In genomic region chr15:64905119-64905831, GRCh38 we compare ENCODE assay signal across 8 cellular contexts. TPM values are rescaled to one million over a fixed set of nuclear protein-coding genes. Genes with fewer than 3 reads are reported as not detected.
DNase-seq lines count a peak whose midpoint lies in the region; ATAC-seq and TF ChIP-seq lines count a peak whose summit lies in the region.

No MANE protein-coding gene starts in this region.

- peak overlapping the region in 6 of 7 donors; percentile 28 to 71 (median 57) for H3K4me3 Mint-ChIP-seq in CD8-positive, alpha-beta memory T cell

- peaks cover 35 to 46% (median 44%) of the 10 kb centered on the region in 3 donors for H3K4me1 Mint-ChIP-seq in CD8-positive, alpha-beta memory T cell

- H3K27me3 Mint-ChIP-seq in CD8-positive, alpha-beta memory T cell, result peaks cover 0 to 2% of the 10 kb centered on the region in 2 donors

- intact Hi-C loops in adrenal gland (cut with DNase I), result loop anchor here in 1 of 2 donors (5.0 kb wide), 1 partner anchor 173 kb away; no protein-coding TSS in a partner anchor
- intact Hi-C loops in left ventricle myocardium inferior (cut with micrococcal nuclease), result loop anchor here (5.0 kb wide), 1 partner anchor 173 kb away; no protein-coding TSS in a partner anchor

- DNase-seq in CD8-positive, alpha-beta memory T cell, result peak; percentile 64 to 84 (median 70)
- DNase-seq in T follicular helper cell (ENCODE audit: low read depth), result peak; percentile 66
- peak; percentile 76 to 90 (median 80) for DNase-seq in adrenal gland
- DNase-seq in left ventricle myocardium inferior, result peak; percentile 84
- DNase-seq in pons (ENCODE audit: low spot score), result peak; percentile 67
- peak; percentile 78 for DNase-seq in ureter (ENCODE audit: low spot score)
- no peak for DNase-seq in NCI-H2081 treated with DMSO at 0.1 percent for 48 hours (lab: John Stamatoyannopoulos, UW)

- POLR2A ChIA-PET in CD8-positive, alpha-beta memory T cell (lab: Charles Lee), result interaction anchor here (0.7 to 1.9 kb wide), 2 partner anchors 11 to 16 kb away, joined by 8 to 9 read pairs; no protein-coding TSS in a partner anchor

- WGBS in adrenal gland, 4 donors, result 21 to 37% (median 25%) methylated on average over 20 to 29 of the region's 30 CpGs

- peaks cover 0 to 6% (median 4%) of the 10 kb centered on the region in 3 donors for H3K36me3 Mint-ChIP-seq in CD8-positive, alpha-beta memory T cell

- H3K27ac ChIP-seq in CD8-positive, alpha-beta memory T cell (ENCODE audit: low read depth, low read length), result no peak overlapping the region
- H3K27ac ChIP-seq in adrenal gland (peak overlapping the region in 1 of 5 donors; percentile 13), left ventricle myocardium inferior (replicated peaks) (no peak overlapping the region)

- H3K9me3 Mint-ChIP-seq in CD8-positive, alpha-beta memory T cell, result peaks cover 0 to 6% (median 3%) of the 10 kb centered on the region in 5 donors

- TF ChIP-seq CTCF in adrenal gland (IDR thresholded peaks at IDR 0.05) (peak; percentile 70 to 88 (median 82)), left ventricle myocardium inferior (IDR thresholded peaks at IDR 0.05; ENCODE audit: borderline replicate concordance) (peak; percentile 98)

- peaks cover 29% of the 10 kb centered on the region for H3K4me1 ChIP-seq in CD8-positive, alpha-beta memory T cell (ENCODE audit: insufficient read depth, low read length)
- H3K4me1 ChIP-seq in adrenal gland (replicated peaks in 1 of 2) (peaks cover 0 to 9% of the 10 kb centered on the region in 2 donors), left ventricle myocardium inferior (peaks cover 4% of the 10 kb centered on the region)

- no peak for TF ChIP-seq POLR2A in adrenal gland (IDR thresholded peaks at IDR 0.05)

- ATAC-seq in HG02798 (IDR thresholded peaks at IDR 0.05; ENCODE audit: poor library complexity, unreplicated experiment), result peak; percentile 73

- H3K4me3 ChIP-seq in CD8-positive, alpha-beta memory T cell (ENCODE audit: low read length), result peak overlapping the region; percentile 50
- H3K4me3 ChIP-seq in adrenal gland (peak overlapping the region in 1 of 4 donors; percentile 28), left ventricle myocardium inferior (peak overlapping the region; percentile 55)

- no peaks in the 10 kb centered on the region for H3K36me3 ChIP-seq in CD8-positive, alpha-beta memory T cell (ENCODE audit: insufficient read depth, low read length)
- H3K36me3 ChIP-seq in adrenal gland (replicated peaks in 1 of 2) (no peaks in the 10 kb centered on the region), left ventricle myocardium inferior (no peaks in the 10 kb centered on the region)

- H3K9me3 ChIP-seq in CD8-positive, alpha-beta memory T cell (ENCODE audit: low read length), result peaks cover 4% of the 10 kb centered on the region
- H3K9me3 ChIP-seq in adrenal gland (replicated peaks in 1 of 3) (peaks cover 0 to 11% (median 0%) of the 10 kb centered on the region in 3 donors), left ventricle myocardium inferior (replicated peaks) (peaks cover 16% of the 10 kb centered on the region)

- CTCF ChIA-PET in CD8-positive, alpha-beta memory T cell (lab: Charles Lee), result interaction anchor here (0.7 to 11.0 kb wide), 16 partner anchors 8 to 175 kb away, joined by 3 to 115 read pairs (median 4); partner anchors contain the start of gene PIF1

- peak overlapping the region in 5 of 8 donors; percentile 20 to 66 (median 57) for H3K27ac Mint-ChIP-seq in CD8-positive, alpha-beta memory T cell

- H3K27me3 ChIP-seq in CD8-positive, alpha-beta memory T cell (ENCODE audit: insufficient read depth, low read length, poor library complexity, severe bottlenecking), result no peaks in the 10 kb centered on the region
- H3K27me3 ChIP-seq in adrenal gland (no peaks in the 10 kb centered on the region), left ventricle myocardium inferior (ENCODE audit: low read depth) (peaks cover 11% of the 10 kb centered on the region)

RNA-seq across cellular contexts. Expression of gene ANKDD1A, which starts 6.4 kb away (rescaled TPM):
- total RNA-seq in CD8-positive, alpha-beta memory T cell, result 1 to 10 TPM; 3.0 TPM
- polyA plus RNA-seq in CD8-positive, alpha-beta memory T cell, result 2.4 TPM
- 10 to 100 TPM; 17.2 to 41.7 (median 31.3) TPM for total RNA-seq in adrenal gland
- 10 to 100 TPM; 13.0 to 29.7 (median 23.0) TPM for polyA plus RNA-seq in adrenal gland
- total RNA-seq in left ventricle myocardium inferior, result 1.8 TPM
- 31.4 TPM for total RNA-seq in ureter
